ENCODE assay signal across 21 cellular contexts in genomic region chr6:54980511-54981275, GRCh38.
DNase-seq lines count a peak whose midpoint lies in the region; TF ChIP-seq lines count a peak whose summit lies in the region.
"Had no signal": no experiment of that assay in that cellular context is flagged by ENCODE, and none has a peak within 500 bp of the region (broad histone marks: within the 10 kb centered on the region; RNA-seq: fewer than 3 reads in every experiment).

No MANE protein-coding gene starts in this region.

- intact Hi-C loops in posterior cingulate gyrus (cut with DNase I) = no loop called here

- peaks cover 17% of the 10 kb centered on the region for H3K9me3 Mint-ChIP-seq in activated T-cell treated with anti-CD3 and anti-CD28 coated beads, Interleukin-2, amount 50 U/mL, for 24 hours

- TF ChIP-seq CTCF in AG04450 (IDR thresholded peaks at IDR 0.05; ENCODE audit: low read depth, low read length) = no peak
- no peak for TF ChIP-seq CTCF in HEK293 (tag by site-specific recombination; IDR thresholded peaks at IDR 0.05)
- TF ChIP-seq CTCF in foreskin fibroblast (IDR thresholded peaks at IDR 0.05; ENCODE audit: low read depth, low read length) = no peak
- TF ChIP-seq CTCF in GM20000 (IDR thresholded peaks at IDR 0.05; ENCODE audit: extremely low read depth, missing control alignments) = no peak

- no peaks in the 10 kb centered on the region for H3K27me3 Mint-ChIP-seq in activated T-cell treated with anti-CD3 and anti-CD28 coated beads, Interleukin-2, amount 50 U/mL, for 24 hours
- H3K27me3 Mint-ChIP-seq: activated CD8-positive, alpha-beta T cell treated with anti-CD3 and anti-CD28 coated beads for 36 hours; T-cell had no signal

- H3K4me1 ChIP-seq in HEK293 (ENCODE audit: control insufficient read depth, insufficient read depth, low read length) = no peaks in the 10 kb centered on the region
- no peaks in the 10 kb centered on the region for H3K4me1 ChIP-seq in adipocyte (ENCODE audit: control insufficient read depth, insufficient read depth, low read length)
- H3K4me1 ChIP-seq: upper lobe of left lung had no signal

- CTCF ChIA-PET in AG04450 (lab: Charles Lee) (interaction anchor here (1.2 kb wide), 1 partner anchor 263 kb away, joined by 3 read pairs; no protein-coding TSS in a partner anchor), HEK293 (lab: Yijun Ruan, JAX) (no interaction called here)

- no peak overlapping the region for H3K9ac ChIP-seq in adipocyte (ENCODE audit: low read length)

- POLR2A ChIA-PET in AG04450 (lab: Yijun Ruan, JAX) = no interaction called here
- POLR2A ChIA-PET in HEK293 (lab: Yijun Ruan, JAX) = no interaction called here

- H3K4me3 ChIP-seq in AG04450 (ENCODE audit: low read depth, low read length) (no peak overlapping the region), HEK293 (ENCODE audit: low read depth, low read length) (no peak overlapping the region), adipocyte (ENCODE audit: low read length) (no peak overlapping the region), foreskin fibroblast (ENCODE audit: low read depth in 1 of 2, low read length in 2 of 2) (no peak overlapping the region)
- H3K4me3 ChIP-seq: upper lobe of left lung had no signal

- peak; percentile 58 for DNase-seq in AG04450 (ENCODE audit: low read depth, low spot score)
- peak; percentile 62 for DNase-seq in adipocyte (ENCODE audit: low read depth)
- peak; percentile 9 to 18 for DNase-seq in foreskin fibroblast
- no peak for DNase-seq in GM20000 (ENCODE audit: low spot score)
- no peak for DNase-seq in activated T-cell treated with anti-CD3 and anti-CD28 coated beads, Interleukin-2, amount 50 U/mL, for 24 hours
- no peak for DNase-seq in islet precursor cell
- no peak for DNase-seq in posterior cingulate gyrus
- DNase-seq: ACHN; activated CD8-positive, alpha-beta T cell treated with anti-CD3 and anti-CD28 coated beads for 36 hours; head of caudate nucleus; mesendoderm; NCI-H1105; NCI-H2171; NCI-H774; stimulated activated CD4-positive, alpha-beta T cell treated with anti-CD3 and anti-CD28 coated beads, Interleukin-15, amount 100 ng/mL, for 24 hours; stimulated activated naive CD4-positive, alpha-beta T cell treated with Interleukin-2 at 50 U/mL for 16 hours; T-cell; upper lobe of left lung had no signal

- H3K27ac Mint-ChIP-seq in activated T-cell treated with anti-CD3 and anti-CD28 coated beads, Interleukin-2, amount 50 U/mL, for 24 hours = no peak overlapping the region
- H3K27ac Mint-ChIP-seq: activated CD8-positive, alpha-beta T cell treated with anti-CD3 and anti-CD28 coated beads for 36 hours; activated T-helper 1 cell treated with anti-CD3 and anti-CD28 coated beads, Interleukin-12 subunit alpha, Interleukin-12 subunit beta, Interleukin-2, Interleukin-4 antibody, amounts not matched to agents 30 ng/mL and 10 ng/mL and 1 ng/mL, durations not matched to agents 14 hours and 24 hours and 36 hours; T-cell had no signal

- no peaks in the 10 kb centered on the region for H3K4me1 Mint-ChIP-seq in activated T-cell treated with anti-CD3 and anti-CD28 coated beads, Interleukin-2, amount 50 U/mL, for 24 hours (ENCODE audit: low read depth)
- H3K4me1 Mint-ChIP-seq: T-cell had no signal

- peak overlapping the region; percentile 71 for H3K27ac ChIP-seq in AG04450 (ENCODE audit: low read depth, low read length)
- H3K27ac ChIP-seq in HEK293 (ENCODE audit: extremely low read depth, low read depth, low read length) = no peak overlapping the region
- H3K27ac ChIP-seq: upper lobe of left lung, VCaP had no signal

- no peaks in the 10 kb centered on the region for H3K27me3 ChIP-seq in AG04450 (ENCODE audit: control insufficient read depth, insufficient read depth, low read length)
- H3K27me3 ChIP-seq in adipocyte (replicated peaks; ENCODE audit: control insufficient read depth, insufficient read depth, low read length) = no peaks in the 10 kb centered on the region
- H3K27me3 ChIP-seq: upper lobe of left lung had no signal

- H3K36me3 ChIP-seq in HEK293 (ENCODE audit: control insufficient read depth in 2 of 2, insufficient read depth in 1 of 2, low read length in 2 of 2) (no peaks in the 10 kb centered on the region), adipocyte (ENCODE audit: control insufficient read depth, insufficient read depth, low read length, severe bottlenecking) (no peaks in the 10 kb centered on the region)
- H3K36me3 ChIP-seq: upper lobe of left lung had no signal

- peaks cover 5% of the 10 kb centered on the region; the same call in 1 of the 2 replicates for H3K9me3 ChIP-seq in AG04450 (ENCODE audit: control insufficient read depth, insufficient read depth, low read length)
- H3K9me3 ChIP-seq in HEK293 (ENCODE audit: control insufficient read depth, insufficient read depth, low read depth, low read length) = no peaks in the 10 kb centered on the region
- peaks cover 16% of the 10 kb centered on the region for H3K9me3 ChIP-seq in adipocyte (ENCODE audit: control insufficient read depth, low read length)

- H3K36me3 Mint-ChIP-seq in activated T-cell treated with anti-CD3 and anti-CD28 coated beads, Interleukin-2, amount 50 U/mL, for 24 hours (ENCODE audit: low read depth) = no peaks in the 10 kb centered on the region
- H3K36me3 Mint-ChIP-seq: T-cell had no signal

- no peak overlapping the region for H3K4me3 Mint-ChIP-seq in activated T-cell treated with anti-CD3 and anti-CD28 coated beads, Interleukin-2, amount 50 U/mL, for 24 hours
- H3K4me3 Mint-ChIP-seq: activated CD8-positive, alpha-beta T cell treated with anti-CD3 and anti-CD28 coated beads for 36 hours; activated T-helper 1 cell treated with anti-CD3 and anti-CD28 coated beads, Interleukin-12 subunit alpha, Interleukin-12 subunit beta, Interleukin-2, Interleukin-4 antibody, amounts not matched to agents 30 ng/mL and 10 ng/mL and 1 ng/mL, durations not matched to agents 14 hours and 24 hours and 36 hours; T-cell had no signal

TF ChIP-seq in HEK293, 187 proteins besides CTCF, POLR2A, EP300 and RAD21:
- TF ChIP-seq ZNF169 (tag by site-specific recombination; IDR thresholded peaks at IDR 0.05) (0 out of 2 replicates have a peak, but pooled peaks have one; percentile 25), ZSCAN4 (tag by site-specific recombination; IDR thresholded peaks at IDR 0.05) (0 out of 2 replicates have a peak, but pooled peaks have one; percentile 12), ZNF473 (tag by site-specific recombination; IDR thresholded peaks at IDR 0.05) (no peak), YY2 (tag by site-specific recombination; IDR thresholded peaks at IDR 0.05) (0 out of 2 replicates have a peak, but pooled peaks have one; percentile 41), BCL6B (tag by site-specific recombination; IDR thresholded peaks at IDR 0.05) (peak; percentile 60; the same call in 1 of the 2 replicates), YY1 (tag by site-specific recombination; IDR thresholded peaks at IDR 0.05) (no peak)
- TF ChIP-seq, protein P1, sequence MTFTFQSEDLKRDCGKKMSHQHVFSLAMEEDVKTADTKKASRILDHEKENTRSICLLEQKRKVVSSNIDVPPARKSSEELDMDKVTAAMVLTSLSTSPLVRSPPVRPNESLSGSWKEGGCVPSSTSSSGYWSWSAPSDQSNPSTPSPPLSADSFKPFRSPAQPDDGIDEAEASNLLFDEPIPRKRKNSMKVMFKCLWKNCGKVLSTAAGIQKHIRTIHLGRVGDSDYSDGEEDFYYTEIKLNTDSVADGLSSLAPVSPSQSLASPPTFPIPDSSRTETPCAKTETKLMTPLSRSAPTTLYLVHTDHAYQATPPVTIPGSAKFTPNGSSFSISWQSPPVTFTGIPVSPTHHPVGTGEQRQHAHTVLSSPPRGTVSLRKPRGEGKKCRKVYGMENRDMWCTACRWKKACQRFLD (tag by site-specific recombination; IDR thresholded peaks at IDR 0.05) = no peak

Comparison
In these comparisons a context has a peak if more than half of its experiments do, and no peak if none do; other contexts are left out.
1. DNase-seq: peak in AG04450 (single experiment), adipocyte (single experiment) and foreskin fibroblast (2 of 2); none in GM20000 (single experiment), activated T-cell treated with anti-CD3 and anti-CD28 coated beads, Interleukin-2, amount 50 U/mL, for 24 hours (single experiment), islet precursor cell (single experiment) and posterior cingulate gyrus (0 of 10).